Comparison of ENCODE assay signal across 14 cellular contexts in the genomic region with DNA sequence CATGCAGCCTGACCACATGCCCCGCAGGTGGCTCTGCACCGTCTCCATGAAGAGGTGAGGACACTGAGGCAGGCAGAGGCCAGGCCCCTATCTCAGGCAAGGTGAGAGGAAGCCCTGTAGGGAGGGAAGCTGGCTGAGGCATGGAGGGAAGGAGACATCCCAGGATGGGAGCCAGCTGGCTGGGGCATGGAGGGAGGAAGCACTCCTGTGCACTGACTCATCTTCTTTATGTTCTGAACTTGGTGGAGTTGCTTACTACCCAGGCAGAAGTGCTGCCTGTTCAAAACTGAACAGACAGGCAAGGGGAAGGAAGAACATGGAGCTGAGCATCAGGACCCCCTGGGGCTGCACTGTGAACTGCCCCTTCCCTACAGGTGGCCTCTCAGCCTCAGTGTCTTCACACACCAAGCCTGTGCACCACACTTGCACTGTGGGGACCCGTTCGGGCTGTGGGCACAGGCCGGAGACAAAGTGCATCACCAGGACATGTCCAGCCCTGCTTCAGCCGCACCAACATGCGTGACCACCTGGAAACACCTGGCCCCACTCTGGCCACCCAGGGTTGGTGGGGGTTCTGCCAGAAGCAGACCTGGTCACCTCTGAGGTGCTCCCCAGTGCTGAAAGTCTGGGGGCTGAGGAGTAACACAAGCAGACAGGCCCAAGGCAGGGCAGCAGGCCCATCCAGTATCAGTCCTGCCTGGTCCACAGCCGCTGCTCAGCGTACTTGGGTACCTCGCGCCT. TPM values are rescaled to one million over a fixed set of nuclear protein-coding genes. Genes with fewer than 3 reads are reported as not detected.
DNase-seq lines count a peak whose midpoint lies in the region; ATAC-seq and TF ChIP-seq lines count a peak whose summit lies in the region.
"Had no signal": no experiment of that assay in that cellular context is flagged by ENCODE, and none has a peak within 500 bp of the region (broad histone marks: within the 10 kb centered on the region; RNA-seq: fewer than 3 reads in every experiment).

No MANE protein-coding gene starts in this region.

- H3K18ac ChIP-seq in mesenchymal stem cell (ENCODE audit: low read depth in 1 of 2, low read length in 2 of 2), result peak overlapping the region in 1 of 2 experiments; percentile 11

- H3K14ac ChIP-seq in mesenchymal stem cell (ENCODE audit: low read length in 2 of 2), result peak overlapping the region in 1 of 2 experiments; percentile 91

- H4K91ac ChIP-seq in mesenchymal stem cell (ENCODE audit: low read length), result peak overlapping the region; percentile 52

- H3K9me3 ChIP-seq in mesenchymal stem cell (ENCODE audit: control insufficient read depth, low read length), result no peaks in the 10 kb centered on the region
- H3K9me3 ChIP-seq in effector memory CD4-positive, alpha-beta T cell (ENCODE audit: control insufficient read depth, low read length), result no peaks in the 10 kb centered on the region
- H3K9me3 ChIP-seq: neutrophil had no signal

- no peak overlapping the region for H3K23ac ChIP-seq in mesenchymal stem cell (ENCODE audit: low read length in 2 of 2)

- H2BK15ac ChIP-seq in mesenchymal stem cell (ENCODE audit: low read depth, poor library complexity, severe bottlenecking), result no peak overlapping the region

- no peak overlapping the region for H2AK5ac ChIP-seq in mesenchymal stem cell (ENCODE audit: low read length, severe bottlenecking)

- H3K4me1 ChIP-seq in mesenchymal stem cell (ENCODE audit: control insufficient read depth, insufficient read depth, low read depth, low read length), result peaks cover 19% of the 10 kb centered on the region
- no peaks in the 10 kb centered on the region for H3K4me1 ChIP-seq in effector memory CD4-positive, alpha-beta T cell (ENCODE audit: control insufficient read depth, insufficient read depth, low read length, poor library complexity, severe bottlenecking)

- H3K4ac ChIP-seq in mesenchymal stem cell (ENCODE audit: low read depth in 1 of 2, low read length in 2 of 2), result no peak overlapping the region

- H3K4me3 ChIP-seq in epithelial cell of esophagus (ENCODE audit: low read length) (no peak overlapping the region), mesenchymal stem cell (ENCODE audit: insufficient read depth in 1 of 2, low read depth in 1 of 2, low read length in 2 of 2) (peak overlapping the region in 1 of 2 experiments; percentile 29)
- no peak overlapping the region for H3K4me3 ChIP-seq in effector memory CD4-positive, alpha-beta T cell (ENCODE audit: insufficient read depth, low read depth, low read length, poor library complexity, severe bottlenecking)
- H3K4me3 ChIP-seq: GM23338 had no signal

- peak; percentile 96 for DNase-seq in AG20443 (ENCODE audit: low spot score)
- DNase-seq in NCI-H226, result peak; percentile 49
- DNase-seq in epithelial cell of esophagus (ENCODE audit: low read depth), result peak; percentile 74
- DNase-seq in mesenchymal stem cell, result peak; percentile 68
- no peak for DNase-seq in effector memory CD4-positive, alpha-beta T cell
- DNase-seq in SHP77 treated with DMSO at 0.1 percent for 48 hours (lab: John Stamatoyannopoulos, UW), result no peak
- DNase-seq: activated CD8-positive, alpha-beta memory T cell treated with anti-CD3 and anti-CD28 coated beads, Interleukin-2, amount 10 ng/mL, durations not matched to agents 7 days and 5 days; anterior cingulate cortex; CD4-positive, CD25-positive, alpha-beta regulatory T cell; left colon had no signal

- no peak overlapping the region for H2AFZ ChIP-seq in mesenchymal stem cell (ENCODE audit: low read depth, low read length)
- H2AFZ ChIP-seq: GM23338 had no signal

- H3K27ac ChIP-seq in mesenchymal stem cell (ENCODE audit: low read length, poor library complexity, severe bottlenecking), result peak overlapping the region; percentile 44
- no peak overlapping the region for H3K27ac ChIP-seq in effector memory CD4-positive, alpha-beta T cell (ENCODE audit: insufficient read depth, low read length, poor library complexity, severe bottlenecking)
- H3K27ac ChIP-seq: neutrophil had no signal

- WGBS in mesenchymal stem cell, result 94% methylated on average over 8 of the region's 11 CpGs

- no peak overlapping the region for H4K8ac ChIP-seq in mesenchymal stem cell (ENCODE audit: low read length)

- no peak overlapping the region for H2BK120ac ChIP-seq in mesenchymal stem cell (ENCODE audit: low read depth, low read length)

- no peak for ATAC-seq in GM19395 (IDR thresholded peaks at IDR 0.05; ENCODE audit: unreplicated experiment)
- no peak for ATAC-seq in GM19035 (IDR thresholded peaks at IDR 0.05; ENCODE audit: unreplicated experiment)
- ATAC-seq: activated CD8-positive, alpha-beta memory T cell treated with anti-CD3 and anti-CD28 coated beads, Interleukin-2, amount 10 ng/mL, durations not matched to agents 7 days and 5 days; GM23338; left colon had no signal

- no peak overlapping the region for H2BK12ac ChIP-seq in mesenchymal stem cell (ENCODE audit: low read length in 2 of 2)

- TF ChIP-seq CTCF in epithelial cell of esophagus (IDR thresholded peaks at IDR 0.05; ENCODE audit: insufficient read depth, low read depth, low read length, missing control alignments), result no peak

- peaks cover 54% of the 10 kb centered on the region for H3K79me1 ChIP-seq in mesenchymal stem cell (replicated peaks; ENCODE audit: low read length, poor library complexity, severe bottlenecking)

- H2BK5ac ChIP-seq in mesenchymal stem cell (ENCODE audit: low read depth, low read length, poor library complexity, severe bottlenecking), result no peak overlapping the region

- peaks cover 73 to 75% of the 10 kb centered on the region in 2 experiments for H3K36me3 ChIP-seq in mesenchymal stem cell (ENCODE audit: control insufficient read depth in 1 of 2, insufficient read depth in 2 of 2, low read depth in 1 of 2, low read length in 2 of 2)
- peaks cover 86% of the 10 kb centered on the region for H3K36me3 ChIP-seq in effector memory CD4-positive, alpha-beta T cell (ENCODE audit: control insufficient read depth, insufficient read depth, low read length)

- peak overlapping the region; percentile 60 for H3K9ac ChIP-seq in mesenchymal stem cell (ENCODE audit: low read length)

- H3K27me3 ChIP-seq in mesenchymal stem cell (ENCODE audit: control insufficient read depth in 1 of 2, insufficient read depth in 1 of 2, low read length in 2 of 2), result no peaks in the 10 kb centered on the region
- H3K27me3 ChIP-seq in effector memory CD4-positive, alpha-beta T cell (replicated peaks; ENCODE audit: control insufficient read depth, insufficient read depth, low read length, poor library complexity, severe bottlenecking), result no peaks in the 10 kb centered on the region
- H3K27me3 ChIP-seq: neutrophil had no signal

- H3K4me2 ChIP-seq in mesenchymal stem cell (ENCODE audit: low read length, poor library complexity, severe bottlenecking), result no peak overlapping the region
- H3K4me2 ChIP-seq: GM23338 had no signal

RNA-seq across cellular contexts. Expression of a gene that starts 55.5 kb away (rescaled TPM):
- 30.8 TPM for polyA plus RNA-seq in mesenchymal stem cell (2013, experiment 1 of 2)
- 29.3 TPM for polyA plus RNA-seq in mesenchymal stem cell (2013, experiment 2 of 2)

Comparison
In these comparisons a context has a peak if more than half of its experiments do, and no peak if none do; other contexts are left out.
1. DNase-seq: peak in AG20443 (single experiment), NCI-H226 (single experiment), epithelial cell of esophagus (single experiment) and mesenchymal stem cell (single experiment); none in effector memory CD4-positive, alpha-beta T cell (0 of 3) and SHP77 treated with DMSO at 0.1 percent for 48 hours (single experiment).